Comparison of ENCODE assay signal across 1 cellular context in genomic region chr19:52799950-52800640, GRCh38.
A peak's percentile ranks its signal among the peaks of the same experiment; 100 is the strongest.
TF ChIP-seq lines count a peak whose summit lies in the region.

No MANE protein-coding gene starts in this region.

TF ChIP-seq in K562, 482 proteins besides CTCF, POLR2A, EP300 and RAD21:
- peak in 1 of 2 experiments; percentile 24; a peak in 1 of 3 replicates for TF ChIP-seq CBX3 (IDR thresholded peaks at IDR 0.05; ENCODE audit: borderline replicate concordance in 1 of 2, low read length in 2 of 2)
- peak; percentile 76; the same call in 1 of the 2 replicates for TF ChIP-seq ZNF274 (IDR thresholded peaks at IDR 0.05; ENCODE audit: borderline replicate concordance, low read depth, low read length)
